Comparison of ENCODE assay signal across 14 cellular contexts in the genomic region with DNA sequence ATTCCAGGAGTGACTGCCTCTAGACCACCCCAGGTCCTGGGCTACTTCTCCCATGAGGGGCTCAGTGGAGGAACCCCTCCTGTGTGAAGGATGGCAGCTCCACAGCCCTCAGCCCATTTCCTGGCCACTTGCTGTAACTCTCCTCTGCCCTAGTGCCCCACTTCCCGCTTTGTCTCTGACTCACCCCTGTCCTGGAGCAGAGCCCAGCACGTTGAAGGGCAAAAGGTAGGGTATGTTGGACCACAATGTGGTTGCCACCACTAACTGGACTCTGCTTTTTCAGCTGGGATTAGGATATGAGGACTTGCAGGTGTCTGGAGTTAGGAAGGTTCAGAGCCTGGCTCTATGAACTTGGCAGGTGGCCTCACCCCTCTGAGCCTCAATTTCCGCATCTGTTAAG. TPM values are rescaled to one million over a fixed set of nuclear protein-coding genes. Genes with fewer than 3 reads are reported as not detected.
DNase-seq lines count a peak whose midpoint lies in the region; ATAC-seq, FAIRE-seq and TF ChIP-seq lines count a peak whose summit lies in the region.
"Had no signal": no experiment of that assay in that cellular context is flagged by ENCODE, and none has a peak within 500 bp of the region (broad histone marks: within the 10 kb centered on the region; RNA-seq: fewer than 3 reads in every experiment).

No MANE protein-coding gene starts in this region.

- no peak for DNase-seq in activated naive CD8-positive, alpha-beta T cell treated with anti-CD3 and anti-CD28 coated beads, Interleukin-2, amount 10 ng/mL, durations not matched to agents 7 days and 5 days
- no peak for DNase-seq in activated naive CD8-positive, alpha-beta T cell treated with anti-CD3 and anti-CD28 coated beads for 36 hours
- DNase-seq in RCC 7860 (ENCODE audit: low spot score): peak; percentile 80
- peak; percentile 35 for DNase-seq in epithelial cell of esophagus (ENCODE audit: low read depth)
- peak; percentile 67 for DNase-seq in urothelium cell line (ENCODE audit: low spot score)
- DNase-seq in NCI-H510A treated with DMSO at 0.1 percent for 48 hours (lab: John Stamatoyannopoulos, UW): no peak
- DNase-seq in tibial nerve (ENCODE audit: low spot score in 2 of 2): no peak
- DNase-seq: BE2C, head of caudate nucleus, midbrain, NCI-H2107 had no signal

- TF ChIP-seq POLR2A in tibial nerve (IDR thresholded peaks at IDR 0.05): no peak

- no peak for TF ChIP-seq CTCF in epithelial cell of esophagus (IDR thresholded peaks at IDR 0.05; ENCODE audit: insufficient read depth, low read depth, low read length, missing control alignments)
- TF ChIP-seq CTCF in tibial nerve (IDR thresholded peaks at IDR 0.05): no peak

- H3K27me3 ChIP-seq in tibial nerve: peaks cover 0 to 49% of the 10 kb centered on the region in 2 donors
- H3K27me3 ChIP-seq: BE2C had no signal

- no peak overlapping the region for H3K27ac Mint-ChIP-seq in activated naive CD8-positive, alpha-beta T cell treated with anti-CD3 and anti-CD28 coated beads, Interleukin-2, amount 10 ng/mL, durations not matched to agents 7 days and 5 days
- no peak overlapping the region for H3K27ac Mint-ChIP-seq in activated naive CD8-positive, alpha-beta T cell treated with anti-CD3 and anti-CD28 coated beads for 36 hours

- TF ChIP-seq EP300 in tibial nerve (IDR thresholded peaks at IDR 0.05): no peak

- H3K4me1 ChIP-seq in tibial nerve: peaks cover 0 to 15% (median 4%) of the 10 kb centered on the region in 4 donors

- 92% methylated on average over 3 of the region's 3 CpGs for WGBS in tibial nerve, 2 donors

- peak; percentile 85 for FAIRE-seq in RCC 7860 (lab: Jason Lieb, UNC)
- FAIRE-seq in urothelium cell line (lab: Jason Lieb, UNC): peak; percentile 13

- no peak overlapping the region for H3K27ac ChIP-seq in tibial nerve
- H3K27ac ChIP-seq: skin epidermis had no signal

- peak overlapping the region; percentile 6 for H3K4me3 Mint-ChIP-seq in activated naive CD8-positive, alpha-beta T cell treated with anti-CD3 and anti-CD28 coated beads, Interleukin-2, amount 10 ng/mL, durations not matched to agents 7 days and 5 days
- H3K4me3 Mint-ChIP-seq in activated naive CD8-positive, alpha-beta T cell treated with anti-CD3 and anti-CD28 coated beads for 36 hours: no peak overlapping the region

- H3K27me3 Mint-ChIP-seq in activated naive CD8-positive, alpha-beta T cell treated with anti-CD3 and anti-CD28 coated beads, Interleukin-2, amount 10 ng/mL, durations not matched to agents 7 days and 5 days: peaks cover 3% of the 10 kb centered on the region
- H3K27me3 Mint-ChIP-seq in activated naive CD8-positive, alpha-beta T cell treated with anti-CD3 and anti-CD28 coated beads for 36 hours: peaks cover 43% of the 10 kb centered on the region

- POLR2A ChIA-PET in activated naive CD8-positive, alpha-beta T cell treated with anti-CD3 and anti-CD28 coated beads, Interleukin-2, amount 10 ng/mL, durations not matched to agents 7 days and 5 days (lab: Charles Lee): no interaction called here

- peaks cover 13% of the 10 kb centered on the region for H3K36me3 Mint-ChIP-seq in activated naive CD8-positive, alpha-beta T cell treated with anti-CD3 and anti-CD28 coated beads, Interleukin-2, amount 10 ng/mL, durations not matched to agents 7 days and 5 days
- peaks cover 40% of the 10 kb centered on the region for H3K36me3 Mint-ChIP-seq in activated naive CD8-positive, alpha-beta T cell treated with anti-CD3 and anti-CD28 coated beads for 36 hours

- no peaks in the 10 kb centered on the region for H3K9me3 ChIP-seq in tibial nerve
- H3K9me3 ChIP-seq: BE2C had no signal

- H3K9me3 Mint-ChIP-seq in activated naive CD8-positive, alpha-beta T cell treated with anti-CD3 and anti-CD28 coated beads, Interleukin-2, amount 10 ng/mL, durations not matched to agents 7 days and 5 days: peaks cover 2% of the 10 kb centered on the region
- H3K9me3 Mint-ChIP-seq in activated naive CD8-positive, alpha-beta T cell treated with anti-CD3 and anti-CD28 coated beads for 36 hours: peaks cover 3% of the 10 kb centered on the region

- ATAC-seq in activated naive CD8-positive, alpha-beta T cell treated with anti-CD3 and anti-CD28 coated beads, Interleukin-2, amount 10 ng/mL, durations not matched to agents 7 days and 5 days (ENCODE audit: low read depth): no peak
- ATAC-seq in GM18517 (IDR thresholded peaks at IDR 0.05; ENCODE audit: unreplicated experiment): no peak

- peaks cover 14% of the 10 kb centered on the region for H3K4me1 Mint-ChIP-seq in activated naive CD8-positive, alpha-beta T cell treated with anti-CD3 and anti-CD28 coated beads, Interleukin-2, amount 10 ng/mL, durations not matched to agents 7 days and 5 days
- peaks cover 7% of the 10 kb centered on the region for H3K4me1 Mint-ChIP-seq in activated naive CD8-positive, alpha-beta T cell treated with anti-CD3 and anti-CD28 coated beads for 36 hours

- no peaks in the 10 kb centered on the region for H3K36me3 ChIP-seq in tibial nerve

- no peak overlapping the region for H3K4me3 ChIP-seq in epithelial cell of esophagus (ENCODE audit: low read length)
- no peak overlapping the region for H3K4me3 ChIP-seq in tibial nerve
- H3K4me3 ChIP-seq: skin epidermis had no signal

RNA-seq across cellular contexts. Expression of a gene that starts 2.4 kb away (rescaled TPM):
- 10 to 100 TPM; 72.6 to 81.1 TPM for total RNA-seq in activated naive CD8-positive, alpha-beta T cell treated with anti-CD3 and anti-CD28 coated beads, Interleukin-2, amount 10 ng/mL, durations not matched to agents 7 days and 5 days
- 100 to 1,000 TPM; 139 to 140 TPM for total RNA-seq in activated naive CD8-positive, alpha-beta T cell treated with anti-CD3 and anti-CD28 coated beads for 36 hours
- not detected for total RNA-seq in tibial nerve

RNA-seq across cellular contexts. Expression of a gene that starts 57.5 kb away (rescaled TPM):
- not detected for total RNA-seq in activated naive CD8-positive, alpha-beta T cell treated with anti-CD3 and anti-CD28 coated beads, Interleukin-2, amount 10 ng/mL, durations not matched to agents 7 days and 5 days
- not detected for total RNA-seq in activated naive CD8-positive, alpha-beta T cell treated with anti-CD3 and anti-CD28 coated beads for 36 hours
- total RNA-seq in tibial nerve: not detected
- total RNA-seq: cerebellum had no signal

Comparison
In these comparisons a context has a peak if more than half of its experiments do, and no peak if none do; other contexts are left out.
1. DNase-seq: peak in RCC 7860 (single experiment), epithelial cell of esophagus (single experiment) and urothelium cell line (single experiment); none in activated naive CD8-positive, alpha-beta T cell treated with anti-CD3 and anti-CD28 coated beads, Interleukin-2, amount 10 ng/mL, durations not matched to agents 7 days and 5 days (single experiment), activated naive CD8-positive, alpha-beta T cell treated with anti-CD3 and anti-CD28 coated beads for 36 hours (single experiment), NCI-H510A treated with DMSO at 0.1 percent for 48 hours (single experiment) and tibial nerve (0 of 2).
2. RNA of a gene that starts 2.4 kb away (total RNA-seq): 139 to 140 TPM in activated naive CD8-positive, alpha-beta T cell treated with anti-CD3 and anti-CD28 coated beads for 36 hours and 72.6 to 81.1 TPM in activated naive CD8-positive, alpha-beta T cell treated with anti-CD3 and anti-CD28 coated beads, Interleukin-2, amount 10 ng/mL, durations not matched to agents 7 days and 5 days; not detected in tibial nerve; every median in the first group is over 10 times any median in the second.